In genomic region chr20:19416627-19417026, GRCh38 we compare ENCODE assay signal across 6 cellular contexts.
"Had no signal": no experiment of that assay in that cellular context is flagged by ENCODE, and none has a peak within 500 bp of the region (broad histone marks: within the 10 kb centered on the region; RNA-seq: fewer than 3 reads in every experiment).

No MANE protein-coding gene starts in this region.

- DNase-seq: H9, HCEC 1CT, IMR-90, KBM-7 had no signal

- H3K4me3 Mint-ChIP-seq: GM23338, H9 had no signal

- H3K27ac Mint-ChIP-seq: GM23338, H9 had no signal

- H3K4me3 ChIP-seq: GM23338 had no signal

- ATAC-seq: GM23338, HepG2 had no signal

- H3K4me1 Mint-ChIP-seq: H9 had no signal
